ENCODE assay signal across 1 cellular context in the genomic region with DNA sequence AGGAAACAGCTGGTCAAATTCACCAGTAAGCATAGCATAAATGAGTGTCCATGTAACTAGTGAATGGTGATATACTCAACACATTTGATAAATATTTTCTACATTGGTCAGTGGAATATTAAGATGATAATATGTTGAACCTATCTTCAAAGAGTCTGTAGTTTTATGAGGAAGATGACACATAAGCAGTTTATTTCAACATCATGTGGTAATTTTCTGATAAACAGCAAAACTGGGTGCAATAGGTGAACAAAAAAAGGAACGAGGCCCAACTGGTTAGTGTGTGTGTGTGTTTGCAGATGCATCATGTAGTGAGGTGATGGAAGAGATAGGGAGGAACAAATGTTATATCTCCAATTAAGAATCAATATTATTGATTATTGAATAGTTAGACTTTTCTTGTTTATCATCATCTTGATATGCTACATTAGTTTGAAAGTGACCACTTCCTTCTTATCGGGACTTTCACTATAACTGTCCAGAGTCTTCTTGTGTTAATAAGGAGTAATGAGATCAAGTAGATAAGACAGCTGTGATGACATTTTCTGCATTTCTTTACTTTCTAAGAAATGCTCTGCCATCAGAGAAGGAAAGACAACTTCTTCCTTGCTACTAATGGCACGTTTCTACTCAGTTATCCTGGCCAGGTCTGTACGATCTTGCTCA.
TF ChIP-seq lines count a peak whose summit lies in the region.

No MANE protein-coding gene starts in this region.

TF ChIP-seq in SK-N-SH treated with all-trans-retinoic acid at 6 μM for 48 hours, 23 proteins besides CTCF, POLR2A, EP300 and RAD21 (continued from another document):
- TF ChIP-seq, protein P1, sequence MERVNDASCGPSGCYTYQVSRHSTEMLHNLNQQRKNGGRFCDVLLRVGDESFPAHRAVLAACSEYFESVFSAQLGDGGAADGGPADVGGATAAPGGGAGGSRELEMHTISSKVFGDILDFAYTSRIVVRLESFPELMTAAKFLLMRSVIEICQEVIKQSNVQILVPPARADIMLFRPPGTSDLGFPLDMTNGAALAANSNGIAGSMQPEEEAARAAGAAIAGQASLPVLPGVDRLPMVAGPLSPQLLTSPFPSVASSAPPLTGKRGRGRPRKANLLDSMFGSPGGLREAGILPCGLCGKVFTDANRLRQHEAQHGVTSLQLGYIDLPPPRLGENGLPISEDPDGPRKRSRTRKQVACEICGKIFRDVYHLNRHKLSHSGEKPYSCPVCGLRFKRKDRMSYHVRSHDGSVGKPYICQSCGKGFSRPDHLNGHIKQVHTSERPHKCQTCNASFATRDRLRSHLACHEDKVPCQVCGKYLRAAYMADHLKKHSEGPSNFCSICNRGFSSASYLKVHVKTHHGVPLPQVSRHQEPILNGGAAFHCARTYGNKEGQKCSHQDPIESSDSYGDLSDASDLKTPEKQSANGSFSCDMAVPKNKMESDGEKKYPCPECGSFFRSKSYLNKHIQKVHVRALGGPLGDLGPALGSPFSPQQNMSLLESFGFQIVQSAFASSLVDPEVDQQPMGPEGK (CRISPR knock-in tag; IDR thresholded peaks at IDR 0.05; ENCODE audit: borderline replicate concordance), result no peak
- TF ChIP-seq ZNF565 (CRISPR knock-in tag; conservative IDR thresholded peaks at IDR 0.05; ENCODE audit: low read depth), result no peak
- no peak for TF ChIP-seq ZNF8 (CRISPR knock-in tag; IDR thresholded peaks at IDR 0.05)
- TF ChIP-seq, protein P2, sequence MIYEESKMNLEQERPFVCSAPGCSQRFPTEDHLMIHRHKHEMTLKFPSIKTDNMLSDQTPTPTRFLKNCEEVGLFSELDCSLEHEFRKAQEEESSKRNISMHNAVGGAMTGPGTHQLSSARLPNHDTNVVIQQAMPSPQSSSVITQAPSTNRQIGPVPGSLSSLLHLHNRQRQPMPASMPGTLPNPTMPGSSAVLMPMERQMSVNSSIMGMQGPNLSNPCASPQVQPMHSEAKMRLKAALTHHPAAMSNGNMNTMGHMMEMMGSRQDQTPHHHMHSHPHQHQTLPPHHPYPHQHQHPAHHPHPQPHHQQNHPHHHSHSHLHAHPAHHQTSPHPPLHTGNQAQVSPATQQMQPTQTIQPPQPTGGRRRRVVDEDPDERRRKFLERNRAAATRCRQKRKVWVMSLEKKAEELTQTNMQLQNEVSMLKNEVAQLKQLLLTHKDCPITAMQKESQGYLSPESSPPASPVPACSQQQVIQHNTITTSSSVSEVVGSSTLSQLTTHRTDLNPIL (CRISPR knock-in tag; IDR thresholded peaks at IDR 0.05; ENCODE audit: low read depth), result no peak
- TF ChIP-seq ISL1 (CRISPR knock-in tag; IDR thresholded peaks at IDR 0.05), result no peak
TF ChIP-seq in SK-N-SH treated with all-trans-retinoic acid at 6 μM for 48 hours: peak in this region for 0.
